In genomic region chr4:75683482-75684155, GRCh38 we compare ENCODE assay signal across 1 cellular context.
TF ChIP-seq lines count a peak whose summit lies in the region.

No MANE protein-coding gene starts in this region.

TF ChIP-seq in WTC11, 78 proteins besides CTCF, POLR2A, EP300 and RAD21 (continued from another document):
- TF ChIP-seq PREB (CRISPR knock-in tag; IDR thresholded peaks at IDR 0.05; ENCODE audit: borderline replicate concordance) (no peak), TEAD1 (CRISPR knock-in tag; IDR thresholded peaks at IDR 0.05) (no peak)
